18 cellular contexts compared by ENCODE assay signal in the genomic region with DNA sequence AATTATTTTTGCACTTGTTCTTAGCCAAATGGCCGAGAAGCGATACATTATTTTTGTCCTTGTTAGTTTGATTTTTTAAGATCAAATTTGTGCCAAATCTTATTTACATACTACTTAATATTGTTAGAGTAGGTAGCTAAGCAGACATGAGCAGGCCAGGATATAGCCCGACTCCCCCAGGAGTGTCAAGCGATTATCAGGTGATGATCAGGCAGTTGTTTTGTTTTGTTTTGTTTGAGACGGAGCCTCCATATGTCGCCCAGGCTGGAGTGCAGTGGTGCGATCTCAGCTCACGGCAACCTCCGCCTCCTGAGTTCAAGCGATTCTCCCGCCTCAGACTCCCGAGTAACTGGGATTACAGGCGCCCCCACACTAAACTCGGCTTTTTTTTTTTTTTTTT.
A peak's percentile ranks its signal among the peaks of the same experiment; 100 is the strongest.
DNase-seq lines count a peak whose midpoint lies in the region; ATAC-seq and TF ChIP-seq lines count a peak whose summit lies in the region.
"Had no signal": no experiment of that assay in that cellular context is flagged by ENCODE, and none has a peak within 500 bp of the region (broad histone marks: within the 10 kb centered on the region; RNA-seq: fewer than 3 reads in every experiment).

No MANE protein-coding gene starts in this region.

- H3K36me3 ChIP-seq in SK-N-MC (ENCODE audit: insufficient read depth, low read length) = no peaks in the 10 kb centered on the region
- no peaks in the 10 kb centered on the region for H3K36me3 ChIP-seq in mesendoderm (ENCODE audit: control insufficient read depth, insufficient read depth, low read length)
- H3K36me3 ChIP-seq: MG63 had no signal

- no peak overlapping the region for H3K9ac ChIP-seq in SK-N-MC (ENCODE audit: insufficient read length)
- H3K9ac ChIP-seq in mesendoderm (ENCODE audit: low read length) = no peak overlapping the region

- 0 out of 2 replicates have a peak overlapping the region, but pooled peaks have one; percentile 13 for H3K27ac ChIP-seq in SK-N-MC
- H3K27ac ChIP-seq in mesendoderm (ENCODE audit: low read depth, low read length) = no peak overlapping the region

- H3K4me2 ChIP-seq in mesendoderm (ENCODE audit: low read length) = no peak overlapping the region

- no peak for ATAC-seq in HG03280 (IDR thresholded peaks at IDR 0.05; ENCODE audit: unreplicated experiment)
- ATAC-seq: GM12878 had no signal

- no peak overlapping the region for H4K5ac ChIP-seq in mesendoderm (ENCODE audit: low read length)

- no peak overlapping the region for H2BK120ac ChIP-seq in mesendoderm (ENCODE audit: low read depth, low read length)

- no peaks in the 10 kb centered on the region for H3K79me1 ChIP-seq in mesendoderm (ENCODE audit: low read length)

- H4K8ac ChIP-seq in mesendoderm (ENCODE audit: low read depth, low read length) = no peak overlapping the region

- H3K18ac ChIP-seq in mesendoderm (ENCODE audit: low read length) = no peak overlapping the region

- H3K27ac Mint-ChIP-seq in type B pancreatic cell = peak overlapping the region; percentile 79
- H3K27ac Mint-ChIP-seq: B cell had no signal

- no peak overlapping the region for H3K56ac ChIP-seq in mesendoderm (ENCODE audit: low read length)

- H2AK5ac ChIP-seq in mesendoderm (ENCODE audit: low read length) = no peak overlapping the region

- DNase-seq in NCI-H2171 treated with DMSO at 0.1 percent for 48 hours (lab: John Stamatoyannopoulos, UW) = peak; percentile 43
- no peak for DNase-seq in NCI-H2171 (lab: John Stamatoyannopoulos, UW)
- no peak for DNase-seq in SK-N-MC (ENCODE audit: low read depth, low spot score)
- DNase-seq in mesendoderm = peak; percentile 90
- DNase-seq in type B pancreatic cell (ENCODE audit: extremely low spot score, unreplicated experiment) = no peak
- DNase-seq in SW 1271 (lab: John Stamatoyannopoulos, UW) = no peak
- no peak for DNase-seq in mucosa of gallbladder (ENCODE audit: low spot score)
- DNase-seq: 8988T, DMS79 treated with DMSO at 0.1 percent for 48 hours, GOT3, MG63, NCI-H1417 treated with DMSO at 0.1 percent for 48 hours, NCI-H187, NCI-H510A, Right ventricle myocardium superior had no signal

- peaks cover 25% of the 10 kb centered on the region for H3K4me1 Mint-ChIP-seq in type B pancreatic cell (ENCODE audit: unreplicated experiment)

- no peak overlapping the region for H2BK15ac ChIP-seq in mesendoderm (replicated peaks; ENCODE audit: low read depth)

- no peak overlapping the region for H2BK5ac ChIP-seq in mesendoderm (ENCODE audit: low read length)

- H3K4me3 Mint-ChIP-seq in type B pancreatic cell = no peak overlapping the region
- H3K4me3 Mint-ChIP-seq: B cell had no signal

- no peaks in the 10 kb centered on the region for H3K79me2 ChIP-seq in mesendoderm (ENCODE audit: control insufficient read depth, insufficient read depth, low read length)

- peaks cover 9% of the 10 kb centered on the region for H3K9me3 Mint-ChIP-seq in type B pancreatic cell

- H3K4me1 ChIP-seq in mesendoderm (ENCODE audit: control insufficient read depth, low read depth, low read length) = peaks cover 3% of the 10 kb centered on the region

- H3K9me3 ChIP-seq in SK-N-MC (ENCODE audit: low read depth, low read length) = no peaks in the 10 kb centered on the region
- H3K9me3 ChIP-seq: MG63 had no signal

- no peak for TF ChIP-seq CTCF in type B pancreatic cell (conservative IDR thresholded peaks at IDR 0.05)

- no peaks in the 10 kb centered on the region for H3K27me3 Mint-ChIP-seq in type B pancreatic cell

- no CpG with 5 or more reads among the region's 14 CpGs for WGBS in mesendoderm (ENCODE audit: extremely low coverage, insufficient coverage, low lambda C conversion rate)

- no peak overlapping the region for H3K23ac ChIP-seq in mesendoderm (ENCODE audit: low read length)

- H3K27me3 ChIP-seq in mesendoderm (ENCODE audit: insufficient read depth, low read length, poor library complexity) = no peaks in the 10 kb centered on the region
- H3K27me3 ChIP-seq: MG63 had no signal

- H3K4me3 ChIP-seq in SK-N-MC (no peak overlapping the region), mesendoderm (ENCODE audit: low read length) (no peak overlapping the region)
- H3K4me3 ChIP-seq: GM12878, MG63 had no signal

- peaks cover 3% of the 10 kb centered on the region for H3K36me3 Mint-ChIP-seq in type B pancreatic cell

- H3K4ac ChIP-seq in mesendoderm (ENCODE audit: low read depth, low read length) = no peak overlapping the region

Comparison
In these comparisons a context has a peak if more than half of its experiments do, and no peak if none do; other contexts are left out.
1. DNase-seq: peak in NCI-H2171 treated with DMSO at 0.1 percent for 48 hours (single experiment) and mesendoderm (single experiment); none in NCI-H2171 (single experiment), SK-N-MC (single experiment), type B pancreatic cell (single experiment), SW 1271 (0 of 2) and mucosa of gallbladder (single experiment).